In genomic region chr6:45462190-45463134, GRCh38 we compare ENCODE assay signal across 25 cellular contexts.
DNase-seq lines count a peak whose midpoint lies in the region; ATAC-seq lines count a peak whose summit lies in the region.
"Had no signal": no experiment of that assay in that cellular context is flagged by ENCODE, and none has a peak within 500 bp of the region (broad histone marks: within the 10 kb centered on the region; RNA-seq: fewer than 3 reads in every experiment).

No MANE protein-coding gene starts in this region.

- no peak overlapping the region for H3K4me3 Mint-ChIP-seq in activated naive CD8-positive, alpha-beta T cell treated with anti-CD3 and anti-CD28 coated beads, Interleukin-2, amount 50 U/mL, for 24 hours
- H3K4me3 Mint-ChIP-seq in activated naive CD8-positive, alpha-beta T cell treated with anti-CD3 and anti-CD28 coated beads for 36 hours, result no peak overlapping the region
- H3K4me3 Mint-ChIP-seq in activated T-helper 17 cell treated with anti-CD3 and anti-CD28 coated beads, Interleukin-2, amount 50 U/mL, for 72 hours, result no peak overlapping the region
- H3K4me3 Mint-ChIP-seq: activated naive CD8-positive, alpha-beta T cell; activated T-helper 1 cell treated with anti-CD3 and anti-CD28 coated beads, Interleukin-12 subunit alpha, Interleukin-12 subunit beta, Interleukin-2, Interleukin-4 antibody, amounts not matched to agents 30 ng/mL and 10 ng/mL and 1 ng/mL, durations not matched to agents 14 hours and 24 hours and 36 hours; CD4-positive, alpha-beta T cell; endodermal cell; neural crest cell; type B pancreatic cell had no signal

- H3K4me1 Mint-ChIP-seq in activated naive CD8-positive, alpha-beta T cell treated with anti-CD3 and anti-CD28 coated beads, Interleukin-2, amount 50 U/mL, for 24 hours, result peaks cover 9% of the 10 kb centered on the region
- H3K4me1 Mint-ChIP-seq in activated naive CD8-positive, alpha-beta T cell treated with anti-CD3 and anti-CD28 coated beads for 36 hours, result peaks cover 10% of the 10 kb centered on the region
- H3K4me1 Mint-ChIP-seq in activated T-helper 17 cell treated with anti-CD3 and anti-CD28 coated beads, Interleukin-2, amount 50 U/mL, for 72 hours, result peaks cover 5% of the 10 kb centered on the region
- H3K4me1 Mint-ChIP-seq: endodermal cell, neural crest cell had no signal

- no peaks in the 10 kb centered on the region for H3K27me3 Mint-ChIP-seq in activated naive CD8-positive, alpha-beta T cell treated with anti-CD3 and anti-CD28 coated beads, Interleukin-2, amount 50 U/mL, for 24 hours
- H3K27me3 Mint-ChIP-seq in activated naive CD8-positive, alpha-beta T cell treated with anti-CD3 and anti-CD28 coated beads for 36 hours, result no peaks in the 10 kb centered on the region
- H3K27me3 Mint-ChIP-seq in activated T-helper 17 cell treated with anti-CD3 and anti-CD28 coated beads, Interleukin-2, amount 50 U/mL, for 72 hours, result no peaks in the 10 kb centered on the region
- H3K27me3 Mint-ChIP-seq: activated naive CD8-positive, alpha-beta T cell; CD4-positive, alpha-beta T cell; type B pancreatic cell had no signal

- H3K9me3 Mint-ChIP-seq in activated naive CD8-positive, alpha-beta T cell treated with anti-CD3 and anti-CD28 coated beads, Interleukin-2, amount 50 U/mL, for 24 hours, result no peaks in the 10 kb centered on the region
- H3K9me3 Mint-ChIP-seq in activated naive CD8-positive, alpha-beta T cell treated with anti-CD3 and anti-CD28 coated beads for 36 hours, result no peaks in the 10 kb centered on the region
- H3K9me3 Mint-ChIP-seq in activated T-helper 17 cell treated with anti-CD3 and anti-CD28 coated beads, Interleukin-2, amount 50 U/mL, for 72 hours, result no peaks in the 10 kb centered on the region
- H3K9me3 Mint-ChIP-seq: activated T-helper 1 cell treated with anti-CD3 and anti-CD28 coated beads, Interleukin-12 subunit alpha, Interleukin-12 subunit beta, Interleukin-2, Interleukin-4 antibody, amounts not matched to agents 30 ng/mL and 10 ng/mL and 1 ng/mL, durations not matched to agents 14 hours and 24 hours and 36 hours; CD4-positive, alpha-beta T cell; endodermal cell; neural crest cell; type B pancreatic cell had no signal

- DNase-seq in NCI-H748 (lab: John Stamatoyannopoulos, UW; ENCODE audit: unreplicated experiment) (peak; percentile 12), NCI-H748 treated with DMSO at 0.1 percent for 48 hours (lab: John Stamatoyannopoulos, UW) (no peak), UCSD-AML1 (lab: John Stamatoyannopoulos, UW; ENCODE audit: unreplicated experiment) (no peak)
- DNase-seq in activated naive CD8-positive, alpha-beta T cell treated with anti-CD3 and anti-CD28 coated beads, Interleukin-2, amount 50 U/mL, for 24 hours, result no peak
- DNase-seq in activated naive CD8-positive, alpha-beta T cell treated with anti-CD3 and anti-CD28 coated beads for 36 hours, result no peak
- no peak for DNase-seq in stimulated activated naive CD8-positive, alpha-beta T cell treated with anti-CD3 and anti-CD28 coated beads, Interleukin-15, Interleukin-2, amounts not matched to agents 100 U/mL and 50 U/mL, for 24 hours
- DNase-seq: activated CD4-positive, CD25-positive, alpha-beta regulatory T cell; CD4-positive, alpha-beta T cell; endodermal cell; foreskin keratinocyte; left cardiac atrium; mammary epithelial cell; NCI-H1105 treated with DMSO at 0.1 percent for 48 hours; NCI-H446; Peyer's patch; right cardiac atrium; SHP77 treated with DMSO at 0.1 percent for 48 hours; spleen had no signal

- peak; percentile 82 for ATAC-seq in activated naive CD8-positive, alpha-beta T cell treated with anti-CD3 and anti-CD28 coated beads, Interleukin-2, amount 50 U/mL, for 24 hours
- peak; percentile 72 for ATAC-seq in activated T-helper 17 cell treated with anti-CD3 and anti-CD28 coated beads, Interleukin-2, amount 50 U/mL, for 72 hours (replicated peaks)
- peak; percentile 62 for ATAC-seq in stimulated activated naive CD8-positive, alpha-beta T cell treated with anti-CD3 and anti-CD28 coated beads, Interleukin-15, Interleukin-2, amounts not matched to agents 100 U/mL and 50 U/mL, for 24 hours
- ATAC-seq in GM21528 (IDR thresholded peaks at IDR 0.05; ENCODE audit: low FRiP score, unreplicated experiment), result no peak
- ATAC-seq: esophagus mucosa, foreskin keratinocyte, left cardiac atrium, right cardiac atrium had no signal

- H3K36me3 Mint-ChIP-seq in activated naive CD8-positive, alpha-beta T cell treated with anti-CD3 and anti-CD28 coated beads, Interleukin-2, amount 50 U/mL, for 24 hours (ENCODE audit: low read depth), result peaks cover 16% of the 10 kb centered on the region
- H3K36me3 Mint-ChIP-seq in activated naive CD8-positive, alpha-beta T cell treated with anti-CD3 and anti-CD28 coated beads for 36 hours, result peaks cover 8% of the 10 kb centered on the region
- H3K36me3 Mint-ChIP-seq in activated T-helper 17 cell treated with anti-CD3 and anti-CD28 coated beads, Interleukin-2, amount 50 U/mL, for 72 hours (ENCODE audit: low read depth), result peaks cover 28% of the 10 kb centered on the region

- H3K27ac Mint-ChIP-seq in activated naive CD8-positive, alpha-beta T cell treated with anti-CD3 and anti-CD28 coated beads, Interleukin-2, amount 50 U/mL, for 24 hours, result no peak overlapping the region
- no peak overlapping the region for H3K27ac Mint-ChIP-seq in activated naive CD8-positive, alpha-beta T cell treated with anti-CD3 and anti-CD28 coated beads for 36 hours
- no peak overlapping the region for H3K27ac Mint-ChIP-seq in activated T-helper 17 cell treated with anti-CD3 and anti-CD28 coated beads, Interleukin-2, amount 50 U/mL, for 72 hours
- H3K27ac Mint-ChIP-seq: activated T-helper 1 cell treated with anti-CD3 and anti-CD28 coated beads, Interleukin-12 subunit alpha, Interleukin-12 subunit beta, Interleukin-2, Interleukin-4 antibody, amounts not matched to agents 30 ng/mL and 10 ng/mL and 1 ng/mL, durations not matched to agents 14 hours and 24 hours and 36 hours; CD4-positive, alpha-beta T cell; endodermal cell; type B pancreatic cell had no signal
